Comparison of ENCODE assay signal across 8 cellular contexts in genomic region chr17:45131616-45132301, GRCh38. TPM values are rescaled to one million over a fixed set of nuclear protein-coding genes. Genes with fewer than 3 reads are reported as not detected.
DNase-seq lines count a peak whose midpoint lies in the region; ATAC-seq, FAIRE-seq and TF ChIP-seq lines count a peak whose summit lies in the region.

No MANE protein-coding gene starts in this region.

- H3K27ac Mint-ChIP-seq in nephron progenitor cell, result no peak overlapping the region

- no peak for ATAC-seq in HG02970 (IDR thresholded peaks at IDR 0.05; ENCODE audit: low FRiP score, unreplicated experiment)

- TF ChIP-seq CTCF in D721Med (IDR thresholded peaks at IDR 0.05; ENCODE audit: insufficient read depth, missing control alignments), result peak; percentile 59
- peak; percentile 95 for TF ChIP-seq CTCF in KMS-11 (conservative IDR thresholded peaks at IDR 0.05; ENCODE audit: low read depth, low read length)
- peak; percentile 75 to 93 (median 84) for TF ChIP-seq CTCF in esophagus squamous epithelium (IDR thresholded peaks at IDR 0.05)
- TF ChIP-seq CTCF in nephron progenitor cell (IDR thresholded peaks at IDR 0.05), result peak; percentile 97
- peak; percentile 67 to 88 (median 76) for TF ChIP-seq CTCF in vagina (IDR thresholded peaks at IDR 0.05)

- peaks cover 52% of the 10 kb centered on the region for H3K4me1 Mint-ChIP-seq in nephron progenitor cell

- intact Hi-C loops in esophagus squamous epithelium (cut with DNase I), result loop anchor here (5.0 kb wide), 1 partner anchor 354 kb away; no protein-coding TSS in a partner anchor
- intact Hi-C loops in vagina (cut with DNase I), result no loop called here

- peak overlapping the region; percentile 87 for H2AFZ ChIP-seq in KMS-11 (ENCODE audit: low read depth)

- H3K4me3 ChIP-seq in KMS-11 (IDR thresholded peaks at IDR 0.05; ENCODE audit: insufficient read depth, low read depth, low read length) (no peak overlapping the region), esophagus squamous epithelium (peak overlapping the region; percentile 78 to 98 (median 90)), vagina (peak overlapping the region; percentile 85 to 99)

- H3K36me3 ChIP-seq in KMS-11 (ENCODE audit: insufficient read depth), result no peaks in the 10 kb centered on the region
- H3K36me3 ChIP-seq in esophagus squamous epithelium, result no peaks in the 10 kb centered on the region
- no peaks in the 10 kb centered on the region for H3K36me3 ChIP-seq in vagina

- no peaks in the 10 kb centered on the region for H3K79me2 ChIP-seq in KMS-11 (ENCODE audit: insufficient read depth, low read depth)

- peak overlapping the region; percentile 53; the same call in 1 of the 2 replicates for H3K9ac ChIP-seq in KMS-11

- peak overlapping the region; percentile 51 for H3K4me2 ChIP-seq in KMS-11

- TF ChIP-seq POLR2A in esophagus squamous epithelium (IDR thresholded peaks at IDR 0.05) (no peak), vagina (IDR thresholded peaks at IDR 0.05) (no peak)

- no peaks in the 10 kb centered on the region for H3K36me3 Mint-ChIP-seq in nephron progenitor cell (ENCODE audit: low read depth)

- H3K4me3 Mint-ChIP-seq in nephron progenitor cell, result peak overlapping the region; percentile 78

- H3K27me3 ChIP-seq in KMS-11 (ENCODE audit: insufficient read depth, low read depth) (no peaks in the 10 kb centered on the region), esophagus squamous epithelium (no peaks in the 10 kb centered on the region), vagina (no peaks in the 10 kb centered on the region)

- H3K27ac ChIP-seq in KMS-11 (no peak overlapping the region), esophagus squamous epithelium (peak overlapping the region; percentile 92 to 99 (median 98)), vagina (peak overlapping the region; percentile 98)

- peaks cover 5% of the 10 kb centered on the region for H3K27me3 Mint-ChIP-seq in nephron progenitor cell (ENCODE audit: low read depth, poor library complexity)

- no peaks in the 10 kb centered on the region for H4K20me1 ChIP-seq in KMS-11 (ENCODE audit: insufficient read depth)

- WGBS in esophagus squamous epithelium, 2 donors, result 12% methylated on average over 3 of the region's 43 CpGs; no CpG with 5 or more reads in 1 of the 2 donors

- peaks cover 11% of the 10 kb centered on the region for H3K4me1 ChIP-seq in KMS-11 (ENCODE audit: low read depth, poor library complexity, severe bottlenecking)
- peaks cover 42 to 81% (median 53%) of the 10 kb centered on the region in 3 donors for H3K4me1 ChIP-seq in esophagus squamous epithelium
- peaks cover 63% of the 10 kb centered on the region for H3K4me1 ChIP-seq in vagina

- no peak for DNase-seq in D721Med (ENCODE audit: insufficient read length, low spot score)
- DNase-seq in activated CD8-positive, alpha-beta memory T cell treated with anti-CD3 and anti-CD28 coated beads, Interleukin-2, amount 50 U/mL, for 4 hours, result peak; percentile 53
- DNase-seq in esophagus squamous epithelium (lab: John Stamatoyannopoulos, UW), result no peak
- peak; percentile 87 for DNase-seq in nephron progenitor cell
- DNase-seq in vagina (ENCODE audit: extremely low spot score in 2 of 2), result no peak
- no peak for DNase-seq in RCC 7860 (ENCODE audit: low spot score)

- peaks cover 8% of the 10 kb centered on the region for H3K9me3 Mint-ChIP-seq in nephron progenitor cell

- H3K9me3 ChIP-seq in esophagus squamous epithelium (no peaks in the 10 kb centered on the region), vagina (no peaks in the 10 kb centered on the region)

- no peak for FAIRE-seq in D721Med (lab: Jason Lieb, UNC)
- FAIRE-seq in RCC 7860 (lab: Jason Lieb, UNC), result no peak

RNA-seq across cellular contexts. Expression of gene PLCD3, which starts 0.6 kb away (rescaled TPM):
- total RNA-seq in esophagus squamous epithelium, result 100 to 1,000 TPM in 1 of 4 donors, 10 to 100 TPM in 3; 16.3 to 105 (median 20.5) TPM
- 34.1 TPM for total RNA-seq in vagina

RNA-seq across cellular contexts. Expression of gene ACBD4, which starts 3.7 kb away (rescaled TPM):
- total RNA-seq in esophagus squamous epithelium, result 1 to 10 TPM; 1.7 to 6.9 (median 4.5) TPM
- total RNA-seq in vagina, result 18.9 TPM

RNA-seq across cellular contexts. Expression of gene HEXIM1, which starts 16.5 kb away (rescaled TPM):
- total RNA-seq in esophagus squamous epithelium, result 10 to 100 TPM; 19.8 to 28.4 (median 25.3) TPM
- 27.5 TPM for total RNA-seq in vagina

RNA-seq across cellular contexts. Expression of gene HEXIM2, which starts 29.9 kb away (rescaled TPM):
- total RNA-seq in esophagus squamous epithelium (1 to 10 TPM; 1.7 to 9.0 (median 4.9) TPM), vagina (9.8 TPM)

Comparison
In these comparisons a context has a peak if more than half of its experiments do, and no peak if none do; other contexts are left out.
1. DNase-seq: peak in activated CD8-positive, alpha-beta memory T cell treated with anti-CD3 and anti-CD28 coated beads, Interleukin-2, amount 50 U/mL, for 4 hours (single experiment) and nephron progenitor cell (single experiment); none in D721Med (single experiment), esophagus squamous epithelium (single experiment), vagina (0 of 2) and RCC 7860 (single experiment).
2. Peak in every context shown above with its lines, with median percentiles within 50 percentile points of each other: CTCF ChIP-seq.